Comparison of ENCODE assay signal across 28 cellular contexts in the genomic region with DNA sequence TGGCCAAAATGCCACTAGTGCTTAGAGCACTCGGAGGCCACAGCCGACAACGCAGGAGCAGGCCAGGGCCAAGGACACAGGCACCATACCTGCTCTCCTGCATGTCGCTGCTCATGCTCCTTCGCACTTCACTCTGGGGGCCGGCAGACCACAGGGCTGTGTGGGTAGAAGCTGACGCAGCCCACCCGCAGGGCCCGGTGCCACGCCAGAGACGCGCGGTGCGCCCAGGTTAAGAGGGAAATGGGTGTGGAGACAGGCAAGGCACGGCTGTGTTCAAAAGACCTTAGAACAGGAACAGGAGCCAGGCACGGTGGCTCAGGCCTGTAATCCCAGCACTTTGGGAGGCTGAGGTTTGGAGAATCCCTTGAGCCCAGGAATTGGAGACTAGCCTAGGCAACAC.
"Had no signal": no experiment of that assay in that cellular context is flagged by ENCODE, and none has a peak within 500 bp of the region (broad histone marks: within the 10 kb centered on the region; RNA-seq: fewer than 3 reads in every experiment).

No MANE protein-coding gene starts in this region.

- H3K4me3 ChIP-seq: body of pancreas, esophagus squamous epithelium had no signal

- ATAC-seq: activated CD4-positive, CD25-positive, alpha-beta regulatory T cell treated with anti-CD3 and anti-CD28 coated beads, Interleukin-2, amount 50 U/mL, for 24 hours; activated CD8-positive, alpha-beta T cell treated with anti-CD3 and anti-CD28 coated beads for 36 hours; activated T-cell treated with anti-CD3 and anti-CD28 coated beads, Interleukin-2, amount 50 U/mL, for 4 hours; activated T-helper 17 cell treated with anti-CD3 and anti-CD28 coated beads, Interleukin-2, amount 50 U/mL, for 72 hours; body of pancreas; effector memory CD8-positive, alpha-beta T cell; T-helper 17 cell had no signal

- H3K4me1 ChIP-seq: body of pancreas had no signal

- DNase-seq: activated B cell treated with CpG ODN at 0.5 μM for 24 hours; activated CD4-positive, alpha-beta T cell treated with anti-CD3 and anti-CD28 coated beads for 48 hours; activated CD4-positive, alpha-beta T cell treated with anti-CD3 and anti-CD28 coated beads, Interleukin-2, amount 50 U/mL, for 1 hour; activated CD4-positive, alpha-beta T cell treated with anti-CD3 and anti-CD28 coated beads, Interleukin-2, amount 50 U/mL, for 48 hours; activated CD8-positive, alpha-beta memory T cell treated with anti-CD3 and anti-CD28 coated beads for 24 hours; activated CD8-positive, alpha-beta T cell treated with anti-CD3 and anti-CD28 coated beads for 36 hours; activated effector memory CD4-positive, alpha-beta T cell treated with Interleukin-2 at 50 U/mL for 16 hours; activated gamma-delta T cell treated with Interleukin-2 at 50 U/mL for 16 hours; activated naive CD4-positive, alpha-beta T cell treated with anti-CD3 and anti-CD28 coated beads, Interleukin-2, amount 50 U/mL, for 16 hours; activated naive CD4-positive, alpha-beta T cell treated with Interleukin-2 at 50 U/mL for 16 hours; activated T-cell treated with anti-CD3 and anti-CD28 coated beads, Interleukin-2, amount 50 U/mL, for 4 hours; amygdala; aorta; body of pancreas; caudate nucleus; cortex of kidney; dermis blood vessel endothelial cell; effector CD4-positive, alpha-beta T cell; effector memory CD8-positive, alpha-beta T cell; erythroblast; esophagus squamous epithelium; foreskin melanocyte; T-helper 1 cell; T-helper 17 cell; T1000; WERI-Rb-1 had no signal

- H3K9me3 ChIP-seq: body of pancreas, esophagus squamous epithelium had no signal

- H3K27ac ChIP-seq: body of pancreas, esophagus squamous epithelium, WERI-Rb-1 had no signal

- H3K27me3 ChIP-seq: body of pancreas, esophagus squamous epithelium had no signal
